10 cellular contexts compared by ENCODE assay signal in the genomic region with DNA sequence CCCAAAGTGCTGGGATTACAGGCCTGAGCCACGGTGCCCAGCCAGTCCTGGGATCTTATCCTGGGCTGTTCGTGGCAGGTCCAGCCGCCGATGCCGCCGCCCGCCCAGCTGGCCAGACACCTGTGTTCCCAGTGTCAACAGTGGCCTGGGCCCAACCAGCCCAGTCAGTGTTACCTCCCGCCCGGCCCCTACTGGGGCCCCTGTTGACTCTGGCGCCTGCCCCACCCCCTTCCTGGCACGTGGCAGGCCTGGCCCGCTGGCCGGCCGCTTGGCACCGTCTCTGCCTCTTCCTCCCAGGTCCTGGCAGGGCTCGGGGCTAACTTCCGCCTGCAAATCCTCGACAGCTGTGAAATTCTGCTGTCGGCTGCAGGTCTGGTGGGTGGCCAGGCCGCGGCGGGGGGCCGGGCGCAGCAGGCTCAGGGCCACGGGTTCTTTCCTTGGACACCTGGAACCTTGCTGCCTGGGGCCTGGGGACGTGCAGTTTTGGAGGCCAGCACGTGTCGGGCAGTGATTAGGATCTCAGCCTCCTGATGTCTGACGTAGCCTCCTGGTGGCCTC. TPM values are rescaled to one million over a fixed set of nuclear protein-coding genes. Genes with fewer than 3 reads are reported as not detected.
A peak's percentile ranks its signal among the peaks of the same experiment; 100 is the strongest.
DNase-seq lines count a peak whose midpoint lies in the region; ATAC-seq and TF ChIP-seq lines count a peak whose summit lies in the region.
"Had no signal": no experiment of that assay in that cellular context is flagged by ENCODE, and none has a peak within 500 bp of the region (broad histone marks: within the 10 kb centered on the region; RNA-seq: fewer than 3 reads in every experiment).

No MANE protein-coding gene starts in this region.

- H3K27me3 ChIP-seq in parathyroid adenoma (ENCODE audit: control insufficient read depth, insufficient read depth, low read length) = no peaks in the 10 kb centered on the region
- no peaks in the 10 kb centered on the region for H3K27me3 ChIP-seq in Caco-2 (replicated peaks; ENCODE audit: control insufficient read depth, insufficient read depth, low read length)

- H3K4me3 Mint-ChIP-seq in CD14-positive monocyte = peak overlapping the region; percentile 31 to 35
- no peak overlapping the region for H3K4me3 Mint-ChIP-seq in Caco-2 (ENCODE audit: unreplicated experiment)
- H3K4me3 Mint-ChIP-seq: activated naive CD4-positive, alpha-beta T cell treated with anti-CD3 and anti-CD28 coated beads, Interleukin-2, amount 50 U/mL, for 24 hours had no signal

- H3K9me3 Mint-ChIP-seq in CD14-positive monocyte (peaks cover 0 to 2% (median 0%) of the 10 kb centered on the region in 7 donors), Caco-2 (ENCODE audit: unreplicated experiment) (no peaks in the 10 kb centered on the region)
- H3K9me3 Mint-ChIP-seq: activated naive CD4-positive, alpha-beta T cell treated with anti-CD3 and anti-CD28 coated beads, Interleukin-2, amount 50 U/mL, for 24 hours had no signal

- no peak for ATAC-seq in HG02870 (IDR thresholded peaks at IDR 0.05; ENCODE audit: unreplicated experiment)

- H3K4me3 ChIP-seq in parathyroid adenoma (ENCODE audit: low read depth, low read length) = peak overlapping the region; percentile 22
- H3K4me3 ChIP-seq in Caco-2 (ENCODE audit: low read depth, low read length) = no peak overlapping the region

- peaks cover 32 to 54% of the 10 kb centered on the region in 2 donors for H3K36me3 Mint-ChIP-seq in CD14-positive monocyte
- peaks cover 97% of the 10 kb centered on the region for H3K36me3 Mint-ChIP-seq in Caco-2 (ENCODE audit: insufficient read depth, unreplicated experiment)
- H3K36me3 Mint-ChIP-seq: activated naive CD4-positive, alpha-beta T cell treated with anti-CD3 and anti-CD28 coated beads, Interleukin-2, amount 50 U/mL, for 24 hours had no signal

- H3K36me3 ChIP-seq in parathyroid adenoma (ENCODE audit: control insufficient read depth, insufficient read depth, low read length) (no peaks in the 10 kb centered on the region), Caco-2 (ENCODE audit: control insufficient read depth, insufficient read depth, low read length) (peaks cover 5% of the 10 kb centered on the region)

- H3K4me1 ChIP-seq in parathyroid adenoma (peaks cover 44% of the 10 kb centered on the region), Caco-2 (peaks cover 14% of the 10 kb centered on the region)

- intact Hi-C loops in CD14-positive monocyte (cut with micrococcal nuclease) = no loop called here
- intact Hi-C loops in Caco-2 (cut with micrococcal nuclease; ENCODE audit: unreplicated experiment) = no loop called here

- CTCF ChIA-PET in Caco-2 (lab: Charles Lee) = no interaction called here

- peak overlapping the region; percentile 43 for H3K4me2 ChIP-seq in parathyroid adenoma (ENCODE audit: low read length)

- POLR2A ChIA-PET in Caco-2 (lab: Charles Lee) = no interaction called here

- H3K27me3 Mint-ChIP-seq in CD14-positive monocyte (ENCODE audit: low read depth in 3 of 3) = peaks cover 0 to 1% (median 0%) of the 10 kb centered on the region in 3 donors
- no peaks in the 10 kb centered on the region for H3K27me3 Mint-ChIP-seq in Caco-2 (ENCODE audit: insufficient read depth, unreplicated experiment)
- H3K27me3 Mint-ChIP-seq: activated naive CD4-positive, alpha-beta T cell treated with anti-CD3 and anti-CD28 coated beads, Interleukin-2, amount 50 U/mL, for 24 hours had no signal

- H3K9ac ChIP-seq in parathyroid adenoma = no peak overlapping the region

- peaks cover 68% of the 10 kb centered on the region for H3K4me1 Mint-ChIP-seq in CD14-positive monocyte
- H3K4me1 Mint-ChIP-seq in Caco-2 (ENCODE audit: low read depth, unreplicated experiment) = no peaks in the 10 kb centered on the region

- TF ChIP-seq CTCF in CD14-positive monocyte (IDR thresholded peaks at IDR 0.05) (no peak), parathyroid adenoma (IDR thresholded peaks at IDR 0.05) (no peak), Caco-2 (IDR thresholded peaks at IDR 0.05; ENCODE audit: insufficient read depth in 1 of 2, low read depth in 1 of 2, low read length in 1 of 2, severe bottlenecking in 1 of 2, unreplicated experiment in 1 of 2) (no peak)

- no TSS peak for BruUV-seq in Caco-2 (replicated peaks; lab: Mats Ljungman, UMichigan)

- H3K27ac Mint-ChIP-seq in CD14-positive monocyte = peak overlapping the region in 6 of 7 donors; percentile 30 to 69 (median 54)
- no peak overlapping the region for H3K27ac Mint-ChIP-seq in Caco-2 (ENCODE audit: unreplicated experiment)
- H3K27ac Mint-ChIP-seq: activated naive CD4-positive, alpha-beta T cell treated with anti-CD3 and anti-CD28 coated beads, Interleukin-2, amount 50 U/mL, for 24 hours had no signal

- H3K9me3 ChIP-seq in parathyroid adenoma (ENCODE audit: control insufficient read depth, low read length) (no peaks in the 10 kb centered on the region), Caco-2 (no peaks in the 10 kb centered on the region)

- peak overlapping the region; percentile 93 for H3K27ac ChIP-seq in parathyroid adenoma

- peak overlapping the region; percentile 67 for H2AFZ ChIP-seq in parathyroid adenoma

- DNase-seq in CD14-positive monocyte (ENCODE audit: low spot score) (peak; percentile 83), RPMI7951 (ENCODE audit: low read depth) (peak; percentile 89), foreskin melanocyte (peak; percentile 42), 8988T (no peak), NCI-H510A treated with DMSO at 0.1 percent for 48 hours (lab: John Stamatoyannopoulos, UW) (no peak), Caco-2 (no peak)
- DNase-seq: KG1 had no signal

- H3K79me2 ChIP-seq in parathyroid adenoma = peaks cover 26% of the 10 kb centered on the region

RNA-seq across cellular contexts. Expression of a gene that starts 9.1 kb away (rescaled TPM):
- 1 to 10 TPM; 2.1 to 3.2 TPM for polyA plus RNA-seq in CD14-positive monocyte
- total RNA-seq in RPMI7951 (2014; rRNA removed; shearing (Covaris generic)) = 5.3 and 5.6 TPM in 2 replicates
- total RNA-seq in Caco-2 (2022) = 217 and 239 TPM in 2 replicates

RNA-seq across cellular contexts. Expression of a gene that starts 17.8 kb away (rescaled TPM):
- polyA plus RNA-seq in CD14-positive monocyte = not detected
- not detected in 2 replicates for total RNA-seq in RPMI7951 (2014; rRNA removed; shearing (Covaris generic))
- total RNA-seq in Caco-2 (2022) = 13.0 and 16.6 TPM in 2 replicates

RNA-seq across cellular contexts. Expression of a gene that starts 21.9 kb away (rescaled TPM):
- 10 to 100 TPM; 78.7 to 99.9 TPM for polyA plus RNA-seq in CD14-positive monocyte
- 19.7 and 29.3 TPM in 2 replicates for total RNA-seq in RPMI7951 (2014; rRNA removed; shearing (Covaris generic))
- 57.7 and 60.4 TPM in 2 replicates for total RNA-seq in Caco-2 (2022)

RNA-seq across cellular contexts. Expression of a gene that starts 41.7 kb away (rescaled TPM):
- polyA plus RNA-seq in CD14-positive monocyte = not detected
- total RNA-seq in RPMI7951 (2014; rRNA removed; shearing (Covaris generic)) = not detected in 2 replicates
- total RNA-seq in Caco-2 (2022) = not detected in 2 replicates

RNA-seq across cellular contexts. Expression of a gene that starts 42.0 kb away (rescaled TPM):
- polyA plus RNA-seq in CD14-positive monocyte = 10 to 100 TPM; 20.7 to 37.4 TPM
- 15.1 and 16.5 TPM in 2 replicates for total RNA-seq in RPMI7951 (2014; rRNA removed; shearing (Covaris generic))
- 64.3 and 69.1 TPM in 2 replicates for total RNA-seq in Caco-2 (2022)

Comparison
In these comparisons a context has a peak if more than half of its experiments do, and no peak if none do; other contexts are left out.
1. DNase-seq: peak in CD14-positive monocyte (single experiment), RPMI7951 (single experiment) and foreskin melanocyte (single experiment); none in 8988T (single experiment), NCI-H510A treated with DMSO at 0.1 percent for 48 hours (single experiment) and Caco-2 (0 of 2).
2. RNA of a gene that starts 9.1 kb away (total RNA-seq): 217 to 239 TPM in Caco-2; 5.3 to 5.6 TPM in RPMI7951; every median in the first group is over 10 times any median in the second.
3. RNA of a gene that starts 17.8 kb away (total RNA-seq): 13.0 to 16.6 TPM in Caco-2; not detected in RPMI7951; every median in the first group is over 10 times any median in the second.